ENCODE assay signal across 15 cellular contexts in genomic region chr11:59175104-59175503, GRCh38. TPM values are rescaled to one million over a fixed set of nuclear protein-coding genes. Genes with fewer than 3 reads are reported as not detected.
DNase-seq lines count a peak whose midpoint lies in the region; ATAC-seq, FAIRE-seq and TF ChIP-seq lines count a peak whose summit lies in the region.
"Had no signal": no experiment of that assay in that cellular context is flagged by ENCODE, and none has a peak within 500 bp of the region (broad histone marks: within the 10 kb centered on the region; RNA-seq: fewer than 3 reads in every experiment).

No MANE protein-coding gene starts in this region.

- H3K27ac ChIP-seq in ovary: peak overlapping the region; percentile 31 to 80

- TF ChIP-seq POLR2A in ovary (IDR thresholded peaks at IDR 0.05): no peak
- no peak for TF ChIP-seq POLR2A in GM12892 (IDR thresholded peaks at IDR 0.05; ENCODE audit: low read depth, low read length)

- no peak for TF ChIP-seq CTCF in ovary (IDR thresholded peaks at IDR 0.05)

- H3K4me3 ChIP-seq in adipocyte (ENCODE audit: low read length): peak overlapping the region; percentile 90
- H3K4me3 ChIP-seq in ovary: no peak overlapping the region

- H3K9me3 ChIP-seq in adipocyte (ENCODE audit: control insufficient read depth, low read length): no peaks in the 10 kb centered on the region
- no peaks in the 10 kb centered on the region for H3K9me3 ChIP-seq in ovary
- H3K9me3 ChIP-seq: BE2C had no signal

- no peak for TF ChIP-seq EP300 in ovary (IDR thresholded peaks at IDR 0.05)

- no peak for ATAC-seq in Right ventricle myocardium superior (ENCODE audit: poor library complexity)

- intact Hi-C loops in ovary (cut with DNase I) (loop anchor here in 1 of 4 donors (10.0 kb wide), 1 partner anchor 110 kb away; no protein-coding TSS in a partner anchor), Right ventricle myocardium superior (cut with DNase I) (loop anchor here (10.0 kb wide), 1 partner anchor 110 kb away; no protein-coding TSS in a partner anchor)

- no peak for FAIRE-seq in GM12892 (lab: Jason Lieb, UNC)
- FAIRE-seq: TTC549 had no signal

- H3K9ac ChIP-seq in adipocyte (ENCODE audit: low read length): peak overlapping the region; percentile 61

- no peaks in the 10 kb centered on the region for H3K36me3 ChIP-seq in adipocyte (ENCODE audit: control insufficient read depth, insufficient read depth, low read length, severe bottlenecking)
- no peaks in the 10 kb centered on the region for H3K36me3 ChIP-seq in ovary
- H3K36me3 ChIP-seq: BE2C had no signal

- DNase-seq in ELF-1 (ENCODE audit: low read depth, low spot score): peak; percentile 81
- peak; percentile 28 for DNase-seq in adipocyte (ENCODE audit: low read depth)
- DNase-seq in kidney tubule cell (ENCODE audit: low spot score): peak; percentile 40
- DNase-seq in ovary: peak in 1 of 5 donors; percentile 35
- DNase-seq in OCI-M1 (lab: John Stamatoyannopoulos, UW): no peak
- no peak for DNase-seq in SKM-1 treated with dmso at 0.1 percent for 144 hours (lab: John Stamatoyannopoulos, UW; ENCODE audit: unreplicated experiment)
- no peak for DNase-seq in Right ventricle myocardium superior
- DNase-seq in GM12892 (ENCODE audit: insufficient read length): no peak
- DNase-seq: activated CD8-positive, alpha-beta memory T cell treated with anti-CD3 and anti-CD28 coated beads, Interleukin-2, amount 50 U/mL, for 48 hours; BE2C; NCI-H146 had no signal

- no peaks in the 10 kb centered on the region for H3K27me3 ChIP-seq in adipocyte (replicated peaks; ENCODE audit: control insufficient read depth, insufficient read depth, low read length)
- no peaks in the 10 kb centered on the region for H3K27me3 ChIP-seq in ovary

- WGBS in ovary, 3 donors: 48 to 54% (median 51%) methylated on average over 4 of the region's 4 CpGs

- H3K4me1 ChIP-seq in adipocyte (ENCODE audit: control insufficient read depth, insufficient read depth, low read length) (peaks cover 50% of the 10 kb centered on the region), ovary (ENCODE audit: insufficient read depth) (peaks cover 22% of the 10 kb centered on the region)
- H3K4me1 ChIP-seq: BE2C had no signal

RNA-seq across cellular contexts. Expression of gene DTX4, which starts 3.2 kb away (rescaled TPM):
- total RNA-seq in ovary (10 to 100 TPM in 6 of 7 donors, 1 to 10 TPM in 1; 6.1 to 20.3 (median 16.8) TPM), Right ventricle myocardium superior (1.7 TPM)
- polyA plus RNA-seq in ovary: 10 to 100 TPM; 18.5 to 21.5 TPM
- polyA plus RNA-seq in GM12892 (2012; ENCODE audit: missing spikeins): 17.2 TPM

RNA-seq across cellular contexts. Expression of gene FAM111A, which starts 32.4 kb away (rescaled TPM):
- total RNA-seq in ovary (10 to 100 TPM; 17.5 to 26.5 (median 20.4) TPM), Right ventricle myocardium superior (8.8 TPM)
- polyA plus RNA-seq in ovary: 10 to 100 TPM; 10.6 to 22.1 TPM
- 51.7 TPM for polyA plus RNA-seq in GM12892 (2012; ENCODE audit: missing spikeins)

RNA-seq across cellular contexts. Expression of gene MPEG1, which starts 37.6 kb away (rescaled TPM):
- 10 to 100 TPM in 1 of 7 donors, 1 to 10 TPM in 6; 1.8 to 11.9 (median 3.9) TPM for total RNA-seq in ovary
- polyA plus RNA-seq in ovary: 10 to 100 TPM in 1 of 2 donors, 1 to 10 TPM in 1; 2.4 to 28.5 TPM
- total RNA-seq in Right ventricle myocardium superior: 13.8 TPM
- 2.6 TPM for polyA plus RNA-seq in GM12892 (2012; ENCODE audit: missing spikeins)
- total RNA-seq: G401, HT1080, renal cortical epithelial cell had no signal

Comparison
In these comparisons a context has a peak if more than half of its experiments do, and no peak if none do; other contexts are left out.
1. DNase-seq: peak in ELF-1 (single experiment), adipocyte (single experiment) and kidney tubule cell (single experiment); none in OCI-M1 (single experiment), SKM-1 treated with dmso at 0.1 percent for 144 hours (single experiment), Right ventricle myocardium superior (single experiment) and GM12892 (single experiment).